20 cellular contexts compared by ENCODE assay signal in the genomic region with DNA sequence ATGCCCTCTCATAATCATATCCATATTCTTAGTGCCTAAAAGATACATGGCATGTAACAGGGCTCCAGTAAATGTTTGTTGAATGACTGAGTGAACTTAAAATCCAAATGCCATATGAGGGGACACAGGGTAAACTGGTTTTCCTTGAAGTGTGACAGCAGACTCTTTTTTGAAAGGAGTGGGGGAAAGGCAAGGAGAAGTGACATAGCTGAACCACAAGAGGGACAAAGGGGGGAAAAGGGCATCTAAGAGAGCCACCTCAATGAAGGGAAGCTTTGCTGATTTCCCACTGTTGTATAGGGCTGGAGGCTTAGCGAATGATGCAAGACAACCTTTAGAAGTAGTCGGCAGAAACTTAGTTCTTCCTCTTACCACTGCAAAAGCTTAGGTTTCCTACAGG. TPM values are rescaled to one million over a fixed set of nuclear protein-coding genes. Genes with fewer than 3 reads are reported as not detected.
DNase-seq lines count a peak whose midpoint lies in the region; ATAC-seq and TF ChIP-seq lines count a peak whose summit lies in the region.
"Had no signal": no experiment of that assay in that cellular context is flagged by ENCODE, and none has a peak within 500 bp of the region (broad histone marks: within the 10 kb centered on the region; RNA-seq: fewer than 3 reads in every experiment).

No MANE protein-coding gene starts in this region.

- no peaks in the 10 kb centered on the region for H3K27me3 ChIP-seq in psoas muscle (ENCODE audit: insufficient read depth in 3 of 3, low read length in 2 of 3)

- CTCF ChIA-PET in WTC11 (lab: Charles Lee), result no interaction called here

- H3K36me3 ChIP-seq in psoas muscle (ENCODE audit: insufficient read depth in 1 of 2, low read depth in 1 of 2), result no peaks in the 10 kb centered on the region
- H3K36me3 ChIP-seq: HAP-1 had no signal

- no peaks in the 10 kb centered on the region for H3K4me1 ChIP-seq in psoas muscle
- H3K4me1 ChIP-seq: A549, HAP-1 had no signal

- POLR2A ChIA-PET in WTC11 (lab: Charles Lee), result interaction anchor here (0.6 kb wide), 1 partner anchor 196 kb away, joined by 3 read pairs; no protein-coding TSS in a partner anchor

- H3K9me3 Mint-ChIP-seq in WTC11, result peaks cover 13% of the 10 kb centered on the region; the same call in 1 of the 2 replicates
- no peaks in the 10 kb centered on the region for H3K9me3 Mint-ChIP-seq in activated T-cell treated with anti-CD3 and anti-CD28 coated beads, Interleukin-2, amount 50 U/mL, for 24 hours

- peak; percentile 3 for TF ChIP-seq CTCF in GM12864 (IDR thresholded peaks at IDR 0.05; ENCODE audit: low read depth, low read length, missing control alignments)
- no peak for TF ChIP-seq CTCF in WTC11 (IDR thresholded peaks at IDR 0.05)
- TF ChIP-seq CTCF in psoas muscle (IDR thresholded peaks at IDR 0.05), result no peak

- WGBS in psoas muscle, 3 donors, result 82 to 100% (median 91%) methylated on average over 2 of the region's 2 CpGs

- H3K36me3 Mint-ChIP-seq in WTC11, result no peaks in the 10 kb centered on the region
- no peaks in the 10 kb centered on the region for H3K36me3 Mint-ChIP-seq in activated T-cell treated with anti-CD3 and anti-CD28 coated beads, Interleukin-2, amount 50 U/mL, for 24 hours (ENCODE audit: low read depth)
- H3K36me3 Mint-ChIP-seq: CD4-positive, alpha-beta memory T cell had no signal

- H3K27me3 Mint-ChIP-seq in WTC11 (ENCODE audit: low read depth), result peaks cover 3% of the 10 kb centered on the region; the same call in 1 of the 2 replicates
- H3K27me3 Mint-ChIP-seq in activated T-cell treated with anti-CD3 and anti-CD28 coated beads, Interleukin-2, amount 50 U/mL, for 24 hours, result no peaks in the 10 kb centered on the region
- H3K27me3 Mint-ChIP-seq: CD4-positive, alpha-beta memory T cell had no signal

- no peak overlapping the region for H3K27ac ChIP-seq in psoas muscle
- H3K27ac ChIP-seq: A549 had no signal

- H3K4me3 Mint-ChIP-seq in WTC11, result no peak overlapping the region
- H3K4me3 Mint-ChIP-seq in activated T-cell treated with anti-CD3 and anti-CD28 coated beads, Interleukin-2, amount 50 U/mL, for 24 hours, result no peak overlapping the region
- H3K4me3 Mint-ChIP-seq: CD4-positive, alpha-beta memory T cell; HFFc6 had no signal

- H3K9me3 ChIP-seq in psoas muscle, result no peaks in the 10 kb centered on the region
- H3K9me3 ChIP-seq: A549, HAP-1 had no signal

- no peaks in the 10 kb centered on the region for H3K4me1 Mint-ChIP-seq in WTC11
- no peaks in the 10 kb centered on the region for H3K4me1 Mint-ChIP-seq in activated T-cell treated with anti-CD3 and anti-CD28 coated beads, Interleukin-2, amount 50 U/mL, for 24 hours (ENCODE audit: low read depth)
- H3K4me1 Mint-ChIP-seq: CD4-positive, alpha-beta memory T cell had no signal

- intact Hi-C loops in psoas muscle (cut with DNase I), result no loop called here

- no peak overlapping the region for H3K27ac Mint-ChIP-seq in WTC11
- no peak overlapping the region for H3K27ac Mint-ChIP-seq in activated T-cell treated with anti-CD3 and anti-CD28 coated beads, Interleukin-2, amount 50 U/mL, for 24 hours
- H3K27ac Mint-ChIP-seq: CD4-positive, alpha-beta memory T cell; HFFc6 had no signal

- DNase-seq in GM12864 (ENCODE audit: low read depth), result no peak
- no peak for DNase-seq in WTC11 (ENCODE audit: low spot score)
- peak; percentile 6 for DNase-seq in iPS-NIHi7 (ENCODE audit: extremely low spot score)
- no peak for DNase-seq in activated T-cell treated with anti-CD3 and anti-CD28 coated beads, Interleukin-2, amount 50 U/mL, for 24 hours
- no peak for DNase-seq in psoas muscle
- DNase-seq in NCI-H2196 (lab: John Stamatoyannopoulos, UW; ENCODE audit: unreplicated experiment), result no peak
- DNase-seq: 8988T; ACHN; AML-193; C1 segment of cervical spinal cord; Calu3; CD4-positive, alpha-beta memory T cell; COR-L47; DMS153; DND-41; GOT3; HFFc6 had no signal

- no peak for ATAC-seq in WTC11
- ATAC-seq in psoas muscle, result no peak
- ATAC-seq: A549 had no signal

- H3K4me3 ChIP-seq in GM12864 (ENCODE audit: low read depth, low read length) (no peak overlapping the region), psoas muscle (no peak overlapping the region)
- H3K4me3 ChIP-seq: A549, HAP-1 had no signal

TF ChIP-seq in WTC11, 78 proteins besides CTCF, POLR2A, EP300 and RAD21:
- 0 out of 2 replicates have a peak, but pooled peaks have one; percentile 18 for TF ChIP-seq ZNF317 (CRISPR knock-in tag; IDR thresholded peaks at IDR 0.05; ENCODE audit: borderline replicate concordance, low read depth)
- no peak for TF ChIP-seq FOXK1 (CRISPR knock-in tag; IDR thresholded peaks at IDR 0.05)
- TF ChIP-seq, protein P1, sequence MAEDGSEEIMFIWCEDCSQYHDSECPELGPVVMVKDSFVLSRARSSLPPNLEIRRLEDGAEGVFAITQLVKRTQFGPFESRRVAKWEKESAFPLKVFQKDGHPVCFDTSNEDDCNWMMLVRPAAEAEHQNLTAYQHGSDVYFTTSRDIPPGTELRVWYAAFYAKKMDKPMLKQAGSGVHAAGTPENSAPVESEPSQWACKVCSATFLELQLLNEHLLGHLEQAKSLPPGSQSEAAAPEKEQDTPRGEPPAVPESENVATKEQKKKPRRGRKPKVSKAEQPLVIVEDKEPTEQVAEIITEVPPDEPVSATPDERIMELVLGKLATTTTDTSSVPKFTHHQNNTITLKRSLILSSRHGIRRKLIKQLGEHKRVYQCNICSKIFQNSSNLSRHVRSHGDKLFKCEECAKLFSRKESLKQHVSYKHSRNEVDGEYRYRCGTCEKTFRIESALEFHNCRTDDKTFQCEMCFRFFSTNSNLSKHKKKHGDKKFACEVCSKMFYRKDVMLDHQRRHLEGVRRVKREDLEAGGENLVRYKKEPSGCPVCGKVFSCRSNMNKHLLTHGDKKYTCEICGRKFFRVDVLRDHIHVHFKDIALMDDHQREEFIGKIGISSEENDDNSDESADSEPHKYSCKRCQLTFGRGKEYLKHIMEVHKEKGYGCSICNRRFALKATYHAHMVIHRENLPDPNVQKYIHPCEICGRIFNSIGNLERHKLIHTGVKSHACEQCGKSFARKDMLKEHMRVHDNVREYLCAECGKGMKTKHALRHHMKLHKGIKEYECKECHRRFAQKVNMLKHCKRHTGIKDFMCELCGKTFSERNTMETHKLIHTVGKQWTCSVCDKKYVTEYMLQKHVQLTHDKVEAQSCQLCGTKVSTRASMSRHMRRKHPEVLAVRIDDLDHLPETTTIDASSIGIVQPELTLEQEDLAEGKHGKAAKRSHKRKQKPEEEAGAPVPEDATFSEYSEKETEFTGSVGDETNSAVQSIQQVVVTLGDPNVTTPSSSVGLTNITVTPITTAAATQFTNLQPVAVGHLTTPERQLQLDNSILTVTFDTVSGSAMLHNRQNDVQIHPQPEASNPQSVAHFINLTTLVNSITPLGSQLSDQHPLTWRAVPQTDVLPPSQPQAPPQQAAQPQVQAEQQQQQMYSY (CRISPR knock-in tag; IDR thresholded peaks at IDR 0.05), result no peak

RNA-seq across cellular contexts. Expression of a gene that starts 9.1 kb away (rescaled TPM):
- not detected in 3 replicates for total RNA-seq in WTC11 (2021)
- total RNA-seq in psoas muscle, result not detected
- under 1 TPM in 1 of 3 donors, not detected in 2; 0.06 TPM for polyA plus RNA-seq in psoas muscle
- total RNA-seq: Calu3; CD4-positive, alpha-beta memory T cell; HFFc6 had no signal
- polyA plus RNA-seq: A549; BJ; CD4-positive, alpha-beta memory T cell had no signal
